In the genomic region with DNA sequence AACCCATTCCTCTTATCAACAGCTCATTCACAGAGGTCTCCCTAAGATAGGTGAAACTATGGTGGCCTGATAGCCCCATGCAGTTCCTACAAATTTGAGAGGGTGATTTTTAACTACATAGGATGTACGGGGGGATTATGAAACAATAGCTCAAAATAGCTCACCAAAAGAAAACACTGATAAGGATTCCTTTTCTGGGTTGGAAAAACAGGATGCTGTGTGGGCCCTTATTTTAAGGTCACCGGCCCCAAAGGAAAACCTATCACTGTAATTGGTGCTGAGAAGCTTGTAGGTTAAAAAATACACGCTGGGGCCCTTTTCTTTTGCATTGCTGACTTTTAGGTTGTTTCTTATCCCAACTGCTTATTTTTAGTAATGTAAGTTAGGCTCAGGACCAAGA, we compare ENCODE assay signal across 21 cellular contexts.
"Had no signal": no experiment of that assay in that cellular context is flagged by ENCODE, and none has a peak within 500 bp of the region (broad histone marks: within the 10 kb centered on the region; RNA-seq: fewer than 3 reads in every experiment).

No MANE protein-coding gene starts in this region.

- ATAC-seq: effector memory CD8-positive, alpha-beta T cell; left lobe of liver; naive thymus-derived CD8-positive, alpha-beta T cell; psoas muscle had no signal

- H3K4me1 Mint-ChIP-seq: central memory CD8-positive, alpha-beta T cell had no signal

- H3K9me3 ChIP-seq: mucosa of descending colon, neutrophil, psoas muscle, stomach, thoracic aorta had no signal

- H3K27me3 ChIP-seq: neutrophil, stomach had no signal

- H3K36me3 Mint-ChIP-seq: naive thymus-derived CD8-positive, alpha-beta T cell had no signal

- H3K27me3 Mint-ChIP-seq: central memory CD8-positive, alpha-beta T cell; effector memory CD8-positive, alpha-beta T cell had no signal

- DNase-seq: effector memory CD8-positive, alpha-beta T cell; foreskin melanocyte; head of caudate nucleus; hypothalamus; kidney glomerular epithelial cell; mesenchymal stem cell; naive thymus-derived CD8-positive, alpha-beta T cell; psoas muscle; retina; small intestine; stimulated activated CD4-positive, alpha-beta T cell treated with anti-CD3 and anti-CD28 coated beads, Interleukin-12 subunit alpha, Interleukin-12 subunit beta, amount 100 ng/mL, for 4 hours; stimulated activated naive CD4-positive, alpha-beta T cell; stomach; substantia nigra; trophoblast cell had no signal

- H3K27ac Mint-ChIP-seq: effector memory CD8-positive, alpha-beta T cell; naive thymus-derived CD8-positive, alpha-beta T cell had no signal

- H3K4me3 ChIP-seq: lung, mucosa of descending colon, psoas muscle, stomach, thoracic aorta had no signal

- H3K4me3 Mint-ChIP-seq: central memory CD8-positive, alpha-beta T cell; effector memory CD8-positive, alpha-beta T cell; naive thymus-derived CD8-positive, alpha-beta T cell had no signal

- H3K36me3 ChIP-seq: neutrophil, thoracic aorta had no signal

- H3K27ac ChIP-seq: neutrophil, stomach, thoracic aorta had no signal
